22 cellular contexts compared by ENCODE assay signal in genomic region chr4:67430989-67431388, GRCh38.
DNase-seq lines count a peak whose midpoint lies in the region; ATAC-seq, FAIRE-seq and TF ChIP-seq lines count a peak whose summit lies in the region.
"Had no signal": no experiment of that assay in that cellular context is flagged by ENCODE, and none has a peak within 500 bp of the region (broad histone marks: within the 10 kb centered on the region; RNA-seq: fewer than 3 reads in every experiment).

No MANE protein-coding gene starts in this region.

- no peaks in the 10 kb centered on the region for H3K9me3 ChIP-seq in A549
- no peaks in the 10 kb centered on the region for H3K9me3 ChIP-seq in DND-41 (ENCODE audit: insufficient read depth, low read length, severe bottlenecking)
- H3K9me3 ChIP-seq in K562 (replicated peaks; ENCODE audit: control insufficient read depth, insufficient read depth, low read depth, low read length): no peaks in the 10 kb centered on the region
- H3K9me3 ChIP-seq: Caco-2 had no signal

- H2AFZ ChIP-seq in DND-41 (ENCODE audit: low read depth, low read length): no peak overlapping the region
- no peak overlapping the region for H2AFZ ChIP-seq in K562 (ENCODE audit: low read depth, low read length)

- FAIRE-seq in A549 (lab: Jason Lieb, UNC) (no peak), K562 (lab: Jason Lieb, UNC) (no peak)
- FAIRE-seq: A204.1, D721Med, GM12878, GM12892, GM18507 had no signal

- CTCF ChIA-PET in A549 (lab: Yijun Ruan, JAX) (no interaction called here), K562 (lab: Yijun Ruan, JAX; ENCODE audit: low intra/inter-chr PET ratio) (no interaction called here)

- TF ChIP-seq CTCF in A549 (IDR thresholded peaks at IDR 0.05) (no peak), DND-41 (IDR thresholded peaks at IDR 0.05; ENCODE audit: borderline replicate concordance, extremely low read depth, low read length, poor library complexity, severe bottlenecking) (no peak), K562 (IDR thresholded peaks at IDR 0.05 in 2 of 3, conservative IDR thresholded peaks at IDR 0.05 in 1 of 3; ENCODE audit: insufficient read depth in 2 of 3, low read depth in 1 of 3, low read length in 3 of 3) (no peak)

- no peaks in the 10 kb centered on the region for H3K36me3 ChIP-seq in DND-41 (ENCODE audit: insufficient read depth, low read length)
- H3K36me3 ChIP-seq in K562 (ENCODE audit: control insufficient read depth, insufficient read depth, low read length): peaks cover 11% of the 10 kb centered on the region; the same call in 2 of the 3 replicates

- POLR2A ChIA-PET in A549 (lab: Yijun Ruan, JAX) (no interaction called here), K562 (lab: Yijun Ruan, JAX) (no interaction called here)

- H3K27me3 ChIP-seq in DND-41 (ENCODE audit: insufficient read depth, low read length, poor library complexity) (no peaks in the 10 kb centered on the region), K562 (ENCODE audit: control insufficient read depth in 2 of 2, insufficient read depth in 2 of 2, low read length in 2 of 2) (no peaks in the 10 kb centered on the region)
- H3K27me3 ChIP-seq: BLaER1 treated with 17β-estradiol and CSF1 and Interleukin-3, amounts not matched to agents 10 nM and 100 nM had no signal

- TF ChIP-seq EP300 in A549 (IDR thresholded peaks at IDR 0.05) (no peak), K562 (IDR thresholded peaks at IDR 0.05; ENCODE audit: low read length) (no peak)

- no peaks in the 10 kb centered on the region for H3K79me2 ChIP-seq in DND-41 (ENCODE audit: insufficient read depth, low read length)
- H3K79me2 ChIP-seq in K562 (ENCODE audit: control insufficient read depth, insufficient read depth, low read length): no peaks in the 10 kb centered on the region

- H3K27ac ChIP-seq in A549 (no peak overlapping the region), DND-41 (ENCODE audit: low read length) (peak overlapping the region; percentile 96; the same call in 1 of the 2 replicates), K562 (ENCODE audit: extremely low read depth, low read depth, low read length) (no peak overlapping the region), substantia nigra (ENCODE audit: low read depth, low read length, poor library complexity, severe bottlenecking) (no peak overlapping the region)
- H3K27ac ChIP-seq: BLaER1 treated with 17β-estradiol and CSF1 and Interleukin-3, amounts not matched to agents 10 nM and 100 nM; C4-2B had no signal

- H3K4me1 ChIP-seq in A549: no peaks in the 10 kb centered on the region
- peaks cover 32% of the 10 kb centered on the region for H3K4me1 ChIP-seq in DND-41 (ENCODE audit: insufficient read depth, low read length)
- no peaks in the 10 kb centered on the region for H3K4me1 ChIP-seq in K562 (replicated peaks in 1 of 2; ENCODE audit: control insufficient read depth in 2 of 2, insufficient read depth in 2 of 2, low read length in 2 of 2)
- H3K4me1 ChIP-seq: BLaER1 treated with 17β-estradiol and CSF1 and Interleukin-3, amounts not matched to agents 10 nM and 100 nM; Caco-2 had no signal

- no TSS peak for BruUV-seq in K562 (replicated peaks; lab: Mats Ljungman, UMichigan)

- in situ Hi-C loops in K562 (cut with MboI): no loop called here

- H4K20me1 ChIP-seq in DND-41 (ENCODE audit: insufficient read depth, low read length) (no peaks in the 10 kb centered on the region), K562 (replicated peaks; ENCODE audit: control insufficient read depth, insufficient read depth, low read length) (no peaks in the 10 kb centered on the region)
- H4K20me1 ChIP-seq: BLaER1 treated with 17β-estradiol and CSF1 and Interleukin-3, amounts not matched to agents 10 nM and 100 nM had no signal

- H3K4me2 ChIP-seq in A549 (no peak overlapping the region), DND-41 (ENCODE audit: insufficient read depth, low read length) (no peak overlapping the region), K562 (ENCODE audit: insufficient read depth, low read length) (no peak overlapping the region)
- H3K4me2 ChIP-seq: BLaER1 treated with 17β-estradiol and CSF1 and Interleukin-3, amounts not matched to agents 10 nM and 100 nM had no signal

- TF ChIP-seq POLR2A in A549 (IDR thresholded peaks at IDR 0.05; ENCODE audit: low read length): no peak
- TF ChIP-seq POLR2A in K562 (conservative IDR thresholded peaks at IDR 0.05): no peak

- H3K4me3 ChIP-seq in A549 (no peak overlapping the region), DND-41 (ENCODE audit: low read depth in 1 of 2, low read length in 2 of 2) (no peak overlapping the region), K562 (no peak overlapping the region)
- H3K4me3 ChIP-seq: BLaER1 treated with 17β-estradiol and CSF1 and Interleukin-3, amounts not matched to agents 10 nM and 100 nM; GM12878 had no signal

- TF ChIP-seq RAD21 in A549 (conservative IDR thresholded peaks at IDR 0.05 in 1 of 2, IDR thresholded peaks at IDR 0.05 in 1 of 2) (no peak), K562 (CRISPR knock-in tag; conservative IDR thresholded peaks at IDR 0.05 in 1 of 2, IDR thresholded peaks at IDR 0.05 in 1 of 2) (no peak)

- ATAC-seq in A549 (no peak), DND-41 (ENCODE audit: insufficient read depth, low read depth) (no peak), K562 (peak; percentile 56), GM19455 (IDR thresholded peaks at IDR 0.05; ENCODE audit: unreplicated experiment) (no peak), GM21825 (IDR thresholded peaks at IDR 0.05; ENCODE audit: unreplicated experiment) (no peak)
- ATAC-seq: CD8-positive, alpha-beta T cell; GM12878 had no signal

- no peak for DNase-seq in A549 (ENCODE audit: low read depth in 1 of 2, low spot score in 1 of 2)
- DNase-seq in DND-41: no peak
- no peak for DNase-seq in K562 (ENCODE audit: extremely low read depth in 1 of 4, low spot score in 3 of 4)
- no peak for DNase-seq in substantia nigra (lab: John Stamatoyannopoulos, UW)
- DNase-seq: 8988T; AML-193; Caco-2; Calu3; CD4-positive, alpha-beta T cell; CD8-positive, alpha-beta T cell; DMS79 treated with DMSO at 0.1 percent for 48 hours; EL; GDM1 had no signal

- 0% methylated on average over 1 of the region's 1 CpG for WGBS in A549 (ENCODE audit: missing lambda C conversion rate)
- WGBS in K562 (ENCODE audit: insufficient coverage, low coverage, missing lambda C conversion rate): 0% methylated on average over 1 of the region's 1 CpG

- intact Hi-C loops in K562 (cut with micrococcal nuclease): no loop called here

- H3K9ac ChIP-seq in DND-41 (ENCODE audit: low read depth, low read length): no peak overlapping the region
- H3K9ac ChIP-seq in K562 (ENCODE audit: insufficient read depth in 1 of 2, low read depth in 2 of 2, low read length in 2 of 2): no peak overlapping the region
- H3K9ac ChIP-seq: BLaER1 treated with 17β-estradiol and CSF1 and Interleukin-3, amounts not matched to agents 10 nM and 100 nM had no signal

- H3K9me1 ChIP-seq in K562 (ENCODE audit: control insufficient read depth, insufficient read depth, low read length): no peaks in the 10 kb centered on the region

TF ChIP-seq in A549, 52 proteins besides CTCF, POLR2A, EP300 and RAD21:
- TF ChIP-seq MAFK (IDR thresholded peaks at IDR 0.05; ENCODE audit: partially characterized antibody): peak; percentile 94
- no peak for TF ChIP-seq HEYL (CRISPR knock-in tag; IDR thresholded peaks at IDR 0.05)

TF ChIP-seq in K562, 482 proteins besides CTCF, POLR2A, EP300 and RAD21 (continues in another document):
- TF ChIP-seq ZNF134 (CRISPR knock-in tag; conservative IDR thresholded peaks at IDR 0.05) (no peak), GTF2F1 (IDR thresholded peaks at IDR 0.05; ENCODE audit: low read depth, low read length) (no peak), PBX2 (CRISPR knock-in tag; IDR thresholded peaks at IDR 0.05; ENCODE audit: low read depth) (no peak), PBX2 (tag; conservative IDR thresholded peaks at IDR 0.05; ENCODE audit: low read depth) (no peak), ZNF316 (IDR thresholded peaks at IDR 0.05) (peak; percentile 99), MAFK (IDR thresholded peaks at IDR 0.05; ENCODE audit: low read length) (peak; percentile 99), FUS (optimal IDR thresholded peaks at IDR 0.05; ENCODE audit: low read depth, low read length) (no peak), MAFG (tag; conservative IDR thresholded peaks at IDR 0.05) (peak; percentile 95), JUND (IDR thresholded peaks at IDR 0.05; ENCODE audit: borderline replicate concordance, low read depth, low read length) (no peak), JUND (tag; IDR thresholded peaks at IDR 0.05; ENCODE audit: borderline replicate concordance, low read depth, low read length) (no peak), C11orf30 (IDR thresholded peaks at IDR 0.05; ENCODE audit: low read depth) (peak; percentile 97), NR4A1 (CRISPR knock-in tag; IDR thresholded peaks at IDR 0.05) (no peak), NR4A1 (tag; IDR thresholded peaks at IDR 0.05) (no peak), NFE2 (IDR thresholded peaks at IDR 0.05; ENCODE audit: low read depth) (0 out of 2 replicates have a peak, but pooled peaks have one; percentile 33), MAFF (IDR thresholded peaks at IDR 0.05; ENCODE audit: low read length) (peak; percentile 99)

Comparison
In these comparisons a context has a peak if more than half of its experiments do, and no peak if none do; other contexts are left out.
1. Of the 35 proteins assayed by ChIP-seq in both K562 and A549: peak only in K562: none; only in A549: none; in both: MAFK; in neither: 34.